Comparison of ENCODE assay signal across 19 cellular contexts in genomic region chr18:23537274-23537673, GRCh38. TPM values are rescaled to one million over a fixed set of nuclear protein-coding genes. Genes with fewer than 3 reads are reported as not detected.
DNase-seq lines count a peak whose midpoint lies in the region; ATAC-seq and TF ChIP-seq lines count a peak whose summit lies in the region.
"Had no signal": no experiment of that assay in that cellular context is flagged by ENCODE, and none has a peak within 500 bp of the region (broad histone marks: within the 10 kb centered on the region; RNA-seq: fewer than 3 reads in every experiment).

No MANE protein-coding gene starts in this region.

- H3K27ac ChIP-seq in breast epithelium (peak overlapping the region; percentile 67 to 71), mammary epithelial cell (ENCODE audit: insufficient read depth, low read depth, low read length) (no peak overlapping the region), right lobe of liver (peak overlapping the region in 2 of 3 donors; percentile 67 to 82), upper lobe of right lung (no peak overlapping the region)
- H3K27ac ChIP-seq: PC-9 had no signal

- H3K4me3 ChIP-seq in breast epithelium (no peak overlapping the region), mammary epithelial cell (replicated peaks in 1 of 3; ENCODE audit: insufficient read depth in 1 of 3, low read depth in 2 of 3, low read length in 3 of 3) (no peak overlapping the region), right lobe of liver (no peak overlapping the region), upper lobe of right lung (no peak overlapping the region)
- H3K4me3 ChIP-seq: K562, MG63, PC-9 had no signal

- DNase-seq in breast epithelium (ENCODE audit: low spot score in 2 of 2): no peak
- DNase-seq in mammary epithelial cell: no peak
- no peak for DNase-seq in effector memory CD8-positive, alpha-beta T cell
- DNase-seq in right lobe of liver: peak in 1 of 3 donors; percentile 66
- no peak for DNase-seq in upper lobe of right lung
- DNase-seq in cerebellar cortex (ENCODE audit: low spot score): no peak
- DNase-seq in islet precursor cell: no peak
- DNase-seq: CD8-positive, alpha-beta T cell; H7; MG63; NCI-H1436; NCI-H2029; NCI-H2227 treated with DMSO at 0.1 percent for 48 hours; NCI-H510A treated with DMSO at 0.1 percent for 48 hours; NCI-H748 treated with DMSO at 0.1 percent for 48 hours; PC-9; RPMI8226; SIG-M5 had no signal

- dilution Hi-C loops in mammary epithelial cell (cut with HindIII; ENCODE audit: low sequenced_read_pairs): no loop called here

- no peak for TF ChIP-seq CTCF in breast epithelium (IDR thresholded peaks at IDR 0.05)
- TF ChIP-seq CTCF in mammary epithelial cell (conservative IDR thresholded peaks at IDR 0.05 in 1 of 2, IDR thresholded peaks at IDR 0.05 in 1 of 2; ENCODE audit: extremely low read depth in 1 of 2, insufficient read depth in 1 of 2, low read depth in 1 of 2, low read length in 2 of 2): no peak
- no peak for TF ChIP-seq CTCF in right lobe of liver (IDR thresholded peaks at IDR 0.05)
- no peak for TF ChIP-seq CTCF in upper lobe of right lung (IDR thresholded peaks at IDR 0.05)

- intact Hi-C loops in breast epithelium (cut with DNase I; ENCODE audit: low total_unique reads) (no loop called here), mammary epithelial cell (cut with micrococcal nuclease) (no loop called here), right lobe of liver (cut with DNase I) (no loop called here), upper lobe of right lung (cut with DNase I) (no loop called here)

- peaks cover 8 to 13% of the 10 kb centered on the region in 2 donors for H3K4me1 Mint-ChIP-seq in effector memory CD8-positive, alpha-beta T cell (ENCODE audit: low read depth in 2 of 2)

- in situ Hi-C loops in mammary epithelial cell (cut with MboI; ENCODE audit: low sequenced_read_pairs in 2 of 2): no loop called here

- TF ChIP-seq POLR2A in breast epithelium (IDR thresholded peaks at IDR 0.05) (no peak), right lobe of liver (IDR thresholded peaks at IDR 0.05) (no peak)

- H3K9me3 ChIP-seq in breast epithelium (no peaks in the 10 kb centered on the region), mammary epithelial cell (replicated peaks; ENCODE audit: insufficient read depth, low read length) (no peaks in the 10 kb centered on the region), right lobe of liver (no peaks in the 10 kb centered on the region), upper lobe of right lung (no peaks in the 10 kb centered on the region)
- H3K9me3 ChIP-seq: MG63 had no signal

- H3K9me3 Mint-ChIP-seq in effector memory CD8-positive, alpha-beta T cell: no peaks in the 10 kb centered on the region
- H3K9me3 Mint-ChIP-seq: CD8-positive, alpha-beta T cell had no signal

- H3K27me3 ChIP-seq in breast epithelium: no peaks in the 10 kb centered on the region
- no peaks in the 10 kb centered on the region for H3K27me3 ChIP-seq in mammary epithelial cell (ENCODE audit: insufficient read depth, low read length)
- no peaks in the 10 kb centered on the region for H3K27me3 ChIP-seq in right lobe of liver
- H3K27me3 ChIP-seq in upper lobe of right lung: no peaks in the 10 kb centered on the region
- H3K27me3 ChIP-seq: MG63 had no signal

- H3K4me2 ChIP-seq in mammary epithelial cell (ENCODE audit: insufficient read depth, low read depth, low read length): no peak overlapping the region
- H3K4me2 ChIP-seq: PC-9 had no signal

- 100% methylated on average over 5 of the region's 7 CpGs for WGBS in mammary epithelial cell (ENCODE audit: low coverage, missing lambda C conversion rate)
- 40% methylated on average over 2 of the region's 7 CpGs for WGBS in right lobe of liver (ENCODE audit: insufficient coverage, low coverage, low lambda C conversion rate, missing lambda C conversion rate)

- no peak overlapping the region for H2AFZ ChIP-seq in mammary epithelial cell (ENCODE audit: low read depth, low read length)
- H2AFZ ChIP-seq: PC-9 had no signal

- no peaks in the 10 kb centered on the region for H3K79me2 ChIP-seq in mammary epithelial cell (ENCODE audit: insufficient read depth, low read length)

- H3K27ac Mint-ChIP-seq in effector memory CD8-positive, alpha-beta T cell: peak overlapping the region; percentile 53 to 87
- H3K27ac Mint-ChIP-seq: CD8-positive, alpha-beta T cell had no signal

- H3K36me3 ChIP-seq in breast epithelium: peaks cover 16% of the 10 kb centered on the region
- peaks cover 72% of the 10 kb centered on the region for H3K36me3 ChIP-seq in mammary epithelial cell (ENCODE audit: insufficient read depth, low read length)
- peaks cover 6 to 85% (median 34%) of the 10 kb centered on the region in 4 donors for H3K36me3 ChIP-seq in right lobe of liver
- peaks cover 96% of the 10 kb centered on the region for H3K36me3 ChIP-seq in upper lobe of right lung

- peaks cover 98% of the 10 kb centered on the region for H3K36me3 Mint-ChIP-seq in effector memory CD8-positive, alpha-beta T cell (ENCODE audit: insufficient read depth)

- no peak overlapping the region for H3K4me3 Mint-ChIP-seq in effector memory CD8-positive, alpha-beta T cell
- H3K4me3 Mint-ChIP-seq: CD8-positive, alpha-beta T cell had no signal

- no peak overlapping the region for H3K9ac ChIP-seq in mammary epithelial cell (ENCODE audit: insufficient read depth, low read length)

- CTCF ChIA-PET in mammary epithelial cell (lab: Charles Lee; ENCODE audit: low non-redundant PET): no interaction called here

- ATAC-seq in effector memory CD8-positive, alpha-beta T cell (replicated peaks): no peak
- ATAC-seq in right lobe of liver (peak; percentile 84 to 89 (median 88)), upper lobe of right lung (peak; percentile 56)
- ATAC-seq: CD8-positive, alpha-beta T cell; K562 had no signal

- H3K27me3 Mint-ChIP-seq in effector memory CD8-positive, alpha-beta T cell: no peaks in the 10 kb centered on the region

- no peaks in the 10 kb centered on the region for H4K20me1 ChIP-seq in mammary epithelial cell (ENCODE audit: insufficient read depth, low read length)

- no TSS peak for BruUV-seq in mammary epithelial cell (replicated peaks; lab: Mats Ljungman, UMichigan)

- H3K4me1 ChIP-seq in breast epithelium: no peaks in the 10 kb centered on the region
- H3K4me1 ChIP-seq in mammary epithelial cell (ENCODE audit: insufficient read depth, low read length): no peaks in the 10 kb centered on the region
- peaks cover 0 to 21% (median 0%) of the 10 kb centered on the region in 4 donors for H3K4me1 ChIP-seq in right lobe of liver
- H3K4me1 ChIP-seq in upper lobe of right lung: peaks cover 8% of the 10 kb centered on the region

RNA-seq across cellular contexts. Expression of gene RMC1, which starts 34.0 kb away (rescaled TPM):
- total RNA-seq in breast epithelium (10 to 100 TPM; 22.2 to 33.0 (median 23.9) TPM), mammary epithelial cell (10 to 100 TPM; 29.8 to 33.3 TPM), right lobe of liver (10 to 100 TPM; 16.8 to 24.5 (median 21.9) TPM), upper lobe of right lung (42.5 TPM)
- polyA plus RNA-seq in mammary epithelial cell: 20.2 TPM
- polyA minus RNA-seq in mammary epithelial cell: 55.0 TPM

RNA-seq across cellular contexts. Expression of gene NPC1, which starts 49.0 kb away (rescaled TPM):
- 100 to 1,000 TPM in 1 of 3 donors, 10 to 100 TPM in 2; 39.5 to 100 (median 81.3) TPM for total RNA-seq in breast epithelium
- 100 to 1,000 TPM in 1 of 2 donors, 10 to 100 TPM in 1; 83.4 to 104 TPM for total RNA-seq in mammary epithelial cell
- polyA plus RNA-seq in mammary epithelial cell: 99.0 TPM
- 370 TPM for polyA minus RNA-seq in mammary epithelial cell
- 10 to 100 TPM; 11.9 to 31.2 (median 20.0) TPM for total RNA-seq in right lobe of liver
- 143 TPM for total RNA-seq in upper lobe of right lung

Comparison
In these comparisons a context has a peak if more than half of its experiments do, and no peak if none do; other contexts are left out.
1. H3K27ac ChIP-seq: peak in breast epithelium (2 of 2) and right lobe of liver (2 of 3); none in mammary epithelial cell (single experiment) and upper lobe of right lung (single experiment).